19 cellular contexts compared by ENCODE assay signal in genomic region chr14:97417331-97417730, GRCh38.
"Had no signal": no experiment of that assay in that cellular context is flagged by ENCODE, and none has a peak within 500 bp of the region (broad histone marks: within the 10 kb centered on the region; RNA-seq: fewer than 3 reads in every experiment).

No MANE protein-coding gene starts in this region.

- DNase-seq: Karpas-422; KBM-7; MG63; NCI-H1092; NCI-H1436; NCI-H187 treated with DMSO at 0.1 percent for 48 hours; NCI-H2029 treated with DMSO at 0.1 percent for 48 hours; NCI-H2171 treated with DMSO at 0.1 percent for 48 hours; NCI-H524 treated with DMSO at 0.1 percent for 48 hours; NCI-H69; NCI-H774; NK-92 treated with Interleukin-12 subunit alpha and Interleukin-12 subunit beta, amount 100 ng/mL, for 24 hours; PC-3; SHP77; SK-N-SH; SW 1271; T-cell had no signal

- H3K9me3 ChIP-seq: MG63, SK-N-SH had no signal

- H3K4me3 Mint-ChIP-seq: T-cell had no signal

- H3K27ac Mint-ChIP-seq: T-cell had no signal

- H3K36me3 Mint-ChIP-seq: T-cell had no signal

- H3K9ac ChIP-seq: SK-N-SH had no signal

- ATAC-seq: Panc1, PC-3, T-cell had no signal

- H3K4me3 ChIP-seq: MG63 had no signal

- H3K27ac ChIP-seq: RWPE1 had no signal

- H3K4me2 ChIP-seq: SK-N-SH had no signal

- H3K27me3 ChIP-seq: MG63 had no signal

- H3K36me3 ChIP-seq: MG63 had no signal

- H3K9me3 Mint-ChIP-seq: T-cell had no signal
